8 cellular contexts compared by ENCODE assay signal in genomic region chr7:41943098-41943577, GRCh38.
DNase-seq lines count a peak whose midpoint lies in the region; ATAC-seq and TF ChIP-seq lines count a peak whose summit lies in the region.

No MANE protein-coding gene starts in this region.

- H3K79me2 ChIP-seq in PC-9 (ENCODE audit: low read depth), result no peaks in the 10 kb centered on the region

- no peaks in the 10 kb centered on the region for H3K9me3 Mint-ChIP-seq in Calu3 (ENCODE audit: low read depth, unreplicated experiment)
- no peaks in the 10 kb centered on the region for H3K9me3 Mint-ChIP-seq in activated T-cell treated with anti-CD3 and anti-CD28 coated beads, Interleukin-2, amount 50 U/mL, for 4 hours
- no peaks in the 10 kb centered on the region for H3K9me3 Mint-ChIP-seq in natural killer cell treated with Interleukin-12 subunit alpha and Interleukin-12 subunit beta and Interleukin-15 and Interleukin-18, amount 100 ng/mL, for 72 hours

- CTCF ChIA-PET in Calu3 (lab: Charles Lee), result interaction anchor here (0.6 to 1.5 kb wide), 7 partner anchors 38 to 946 kb away, joined by 4 to 10 read pairs (median 5); no protein-coding TSS in a partner anchor
- CTCF ChIA-PET in PC-9 (lab: Charles Lee), result interaction anchor here (0.5 to 1.1 kb wide), 5 partner anchors 64 to 933 kb away, joined by 3 to 17 read pairs (median 4); no protein-coding TSS in a partner anchor

- H3K36me3 Mint-ChIP-seq in Calu3 (ENCODE audit: insufficient read depth, unreplicated experiment), result no peaks in the 10 kb centered on the region
- no peaks in the 10 kb centered on the region for H3K36me3 Mint-ChIP-seq in activated T-cell treated with anti-CD3 and anti-CD28 coated beads, Interleukin-2, amount 50 U/mL, for 4 hours (ENCODE audit: insufficient read depth)
- H3K36me3 Mint-ChIP-seq in natural killer cell treated with Interleukin-12 subunit alpha and Interleukin-12 subunit beta and Interleukin-15 and Interleukin-18, amount 100 ng/mL, for 72 hours, result no peaks in the 10 kb centered on the region

- peak; percentile 96 for TF ChIP-seq CTCF in Calu3 (IDR thresholded peaks at IDR 0.05; ENCODE audit: unreplicated experiment)
- peak; percentile 98 for TF ChIP-seq CTCF in PC-9 (conservative IDR thresholded peaks at IDR 0.05)

- H3K27me3 Mint-ChIP-seq in Calu3 (ENCODE audit: unreplicated experiment), result peaks cover 83% of the 10 kb centered on the region
- peaks cover 42% of the 10 kb centered on the region for H3K27me3 Mint-ChIP-seq in activated T-cell treated with anti-CD3 and anti-CD28 coated beads, Interleukin-2, amount 50 U/mL, for 4 hours (ENCODE audit: low read depth)
- H3K27me3 Mint-ChIP-seq in natural killer cell treated with Interleukin-12 subunit alpha and Interleukin-12 subunit beta and Interleukin-15 and Interleukin-18, amount 100 ng/mL, for 72 hours, result peaks cover 13 to 38% of the 10 kb centered on the region in 2 donors

- H3K36me3 ChIP-seq in PC-9 (ENCODE audit: low read depth), result no peaks in the 10 kb centered on the region

- no peaks in the 10 kb centered on the region for H4K20me1 ChIP-seq in PC-9 (ENCODE audit: insufficient read depth)

- intact Hi-C loops in Calu3 (cut with micrococcal nuclease; ENCODE audit: unreplicated experiment), result loop anchor here (5.0 to 10.0 kb wide), 2 partner anchors 1319 to 1708 kb away; no protein-coding TSS in a partner anchor
- intact Hi-C loops in PC-9 (cut with micrococcal nuclease; ENCODE audit: unreplicated experiment), result loop anchor here (1.0 to 5.0 kb wide), 6 partner anchors 748 to 1894 kb away; no protein-coding TSS in a partner anchor

- peaks cover 16% of the 10 kb centered on the region for H3K4me1 Mint-ChIP-seq in Calu3 (ENCODE audit: low read depth, unreplicated experiment)
- H3K4me1 Mint-ChIP-seq in activated T-cell treated with anti-CD3 and anti-CD28 coated beads, Interleukin-2, amount 50 U/mL, for 4 hours (ENCODE audit: low read depth), result peaks cover 4% of the 10 kb centered on the region
- peaks cover 26 to 31% of the 10 kb centered on the region in 2 donors for H3K4me1 Mint-ChIP-seq in natural killer cell treated with Interleukin-12 subunit alpha and Interleukin-12 subunit beta and Interleukin-15 and Interleukin-18, amount 100 ng/mL, for 72 hours (ENCODE audit: low read depth in 2 of 2)

- POLR2A ChIA-PET in PC-9 (lab: Charles Lee; ENCODE audit: unreplicated experiment), result no interaction called here

- no peak overlapping the region; the same call in 1 of the 2 replicates for H2AFZ ChIP-seq in PC-9

- no peaks in the 10 kb centered on the region for H3K9me3 ChIP-seq in PC-9 (ENCODE audit: insufficient read depth, low read depth)

- H3K27ac ChIP-seq in PC-9, result no peak overlapping the region

- no peaks in the 10 kb centered on the region for H3K4me1 ChIP-seq in PC-9 (replicated peaks; ENCODE audit: insufficient read depth)

- H3K27me3 ChIP-seq in PC-9 (ENCODE audit: insufficient read depth, low read depth), result peaks cover 44% of the 10 kb centered on the region

- H3K4me3 ChIP-seq in PC-9, result no peak overlapping the region

- H3K4me3 Mint-ChIP-seq in Calu3 (ENCODE audit: low read depth, unreplicated experiment), result peak overlapping the region; percentile 38
- no peak overlapping the region for H3K4me3 Mint-ChIP-seq in activated T-cell treated with anti-CD3 and anti-CD28 coated beads, Interleukin-2, amount 50 U/mL, for 4 hours
- H3K4me3 Mint-ChIP-seq in natural killer cell treated with Interleukin-12 subunit alpha and Interleukin-12 subunit beta and Interleukin-15 and Interleukin-18, amount 100 ng/mL, for 72 hours, result peak overlapping the region; percentile 60

- peak; percentile 92 for ATAC-seq in GM21367 (IDR thresholded peaks at IDR 0.05; ENCODE audit: unreplicated experiment)
- ATAC-seq in activated T-cell treated with anti-CD3 and anti-CD28 coated beads, Interleukin-2, amount 50 U/mL, for 4 hours, result peak; percentile 86 to 88
- peak; percentile 81 to 90 for ATAC-seq in natural killer cell treated with Interleukin-12 subunit alpha and Interleukin-12 subunit beta and Interleukin-15 and Interleukin-18, amount 100 ng/mL, for 72 hours

- no peak overlapping the region for H3K27ac Mint-ChIP-seq in Calu3 (ENCODE audit: unreplicated experiment)
- H3K27ac Mint-ChIP-seq in natural killer cell treated with Interleukin-12 subunit alpha and Interleukin-12 subunit beta and Interleukin-15 and Interleukin-18, amount 100 ng/mL, for 72 hours, result no peak overlapping the region

- no peaks in the 10 kb centered on the region for H3F3A ChIP-seq in PC-9 (ENCODE audit: insufficient read depth, low read depth)

- BruUV-seq in Calu3 (replicated peaks; lab: Mats Ljungman, UMichigan) (no TSS peak), PC-9 (replicated peaks; lab: Mats Ljungman, UMichigan) (no TSS peak)

- no peaks in the 10 kb centered on the region for H3K9me2 ChIP-seq in PC-9 (ENCODE audit: insufficient read depth)

- DNase-seq in Calu3 (peak; percentile 92), HPDE6-E6E7 (ENCODE audit: extremely low spot score) (peak; percentile 77), PC-9 (peak; percentile 54 to 85), fibroblast of peridontal ligament (ENCODE audit: extremely low read depth) (peak; percentile 77)
- peak; percentile 49 for DNase-seq in activated T-cell treated with anti-CD3 and anti-CD28 coated beads, Interleukin-2, amount 50 U/mL, for 4 hours
- peak; percentile 82 for DNase-seq in natural killer cell treated with Interleukin-12 subunit alpha and Interleukin-12 subunit beta and Interleukin-15 and Interleukin-18, amount 100 ng/mL, for 72 hours (ENCODE audit: low spot score)
- peak; percentile 54 for DNase-seq in stimulated activated naive CD4-positive, alpha-beta T cell treated with Interleukin-2 at 50 U/mL for 16 hours (lab: John Stamatoyannopoulos, UW)

- peak overlapping the region; percentile 55 for H3K4me2 ChIP-seq in PC-9
